ENCODE assay signal across 33 cellular contexts in genomic region chr1:226094451-226094850, GRCh38.
"Had no signal": no experiment of that assay in that cellular context is flagged by ENCODE, and none has a peak within 500 bp of the region (broad histone marks: within the 10 kb centered on the region; RNA-seq: fewer than 3 reads in every experiment).

No MANE protein-coding gene starts in this region.

- H3K4me3 ChIP-seq: ascending aorta, cardiac muscle cell, Peyer's patch, SJSA1 had no signal

- H3K9ac ChIP-seq: SK-N-SH had no signal

- H3K27me3 Mint-ChIP-seq: activated naive CD8-positive, alpha-beta T cell had no signal

- DNase-seq: activated CD4-positive, alpha-beta T cell treated with anti-CD3 and anti-CD28 coated beads, Interleukin-2, amount 10 ng/mL, durations not matched to agents 24 days and 14 days; activated CD4-positive, alpha-beta T cell treated with anti-CD3 and anti-CD28 coated beads, Interleukin-2, amount 50 U/mL, for 4 hours; activated CD8-positive, alpha-beta T cell treated with anti-CD3 and anti-CD28 coated beads for 36 hours; activated naive CD4-positive, alpha-beta T cell treated with anti-CD3 and anti-CD28 coated beads, Interleukin-2, amount 10 ng/mL, durations not matched to agents 7 days and 5 days; amygdala; IMR-90; Karpas-422; KBM-7; MV-4-11; NCI-H1092; NCI-H1417; NCI-H146; NCI-H187; NCI-H2029 treated with DMSO at 0.1 percent for 48 hours; NCI-H2107; NCI-H2171; NCI-H510A; NCI-H526; NCI-H748 treated with DMSO at 0.1 percent for 48 hours; NK-92 treated with Interleukin-12 subunit alpha and Interleukin-12 subunit beta, amount 100 ng/mL, for 24 hours; PC-3; RPMI8226; SHP77 treated with DMSO at 0.1 percent for 48 hours; SK-N-SH had no signal

- H3K27ac ChIP-seq: ascending aorta, cardiac muscle cell, Peyer's patch, SJSA1 had no signal

- H3K36me3 ChIP-seq: ascending aorta, cardiac muscle cell, Peyer's patch, SJSA1 had no signal

- H3K9me3 ChIP-seq: ascending aorta, Peyer's patch, SJSA1, SK-N-SH had no signal

- H3K4me1 ChIP-seq: ascending aorta, Peyer's patch had no signal

- ATAC-seq: activated CD8-positive, alpha-beta T cell treated with anti-CD3 and anti-CD28 coated beads for 36 hours; PC-3 had no signal

- H3K4me2 ChIP-seq: SK-N-SH had no signal

- H3K36me3 Mint-ChIP-seq: activated naive CD4-positive, alpha-beta T cell treated with anti-CD3 and anti-CD28 coated beads, Interleukin-2, amount 10 ng/mL, durations not matched to agents 7 days and 5 days had no signal

- H3K27ac Mint-ChIP-seq: activated CD4-positive, alpha-beta T cell treated with anti-CD3 and anti-CD28 coated beads, Interleukin-2, amount 10 ng/mL, durations not matched to agents 24 days and 14 days; activated CD8-positive, alpha-beta T cell treated with anti-CD3 and anti-CD28 coated beads for 36 hours; activated naive CD4-positive, alpha-beta T cell treated with anti-CD3 and anti-CD28 coated beads, Interleukin-2, amount 10 ng/mL, durations not matched to agents 7 days and 5 days; activated naive CD8-positive, alpha-beta T cell; activated T-cell treated with anti-CD3 and anti-CD28 coated beads, Interleukin-2, amount 50 U/mL, for 24 hours; activated T-helper 1 cell treated with anti-CD3 and anti-CD28 coated beads, Interleukin-12 subunit alpha, Interleukin-12 subunit beta, Interleukin-2, Interleukin-4 antibody, amounts not matched to agents 30 ng/mL and 10 ng/mL and 1 ng/mL, durations not matched to agents 14 hours and 24 hours and 36 hours; T-helper 1 cell treated with Interleukin-12 subunit alpha and Interleukin-12 subunit beta and Interleukin-4 antibody, amounts not matched to agents 30 μg/mL and 1 μg/mL, for 36 hours; T-helper 2 cell treated with Interferon-gamma antibody and Interleukin-4, amounts not matched to agents 5 μg/mL and 100 μg/mL, for 36 hours had no signal

- H3K4me3 Mint-ChIP-seq: activated CD4-positive, alpha-beta T cell treated with anti-CD3 and anti-CD28 coated beads, Interleukin-2, amount 10 ng/mL, durations not matched to agents 24 days and 14 days; activated CD8-positive, alpha-beta T cell treated with anti-CD3 and anti-CD28 coated beads for 36 hours; activated naive CD4-positive, alpha-beta T cell treated with anti-CD3 and anti-CD28 coated beads, Interleukin-2, amount 10 ng/mL, durations not matched to agents 7 days and 5 days; activated naive CD8-positive, alpha-beta T cell; activated T-cell treated with anti-CD3 and anti-CD28 coated beads, Interleukin-2, amount 50 U/mL, for 24 hours; activated T-helper 1 cell treated with anti-CD3 and anti-CD28 coated beads, Interleukin-12 subunit alpha, Interleukin-12 subunit beta, Interleukin-2, Interleukin-4 antibody, amounts not matched to agents 30 ng/mL and 10 ng/mL and 1 ng/mL, durations not matched to agents 14 hours and 24 hours and 36 hours; T-helper 1 cell treated with Interleukin-12 subunit alpha and Interleukin-12 subunit beta and Interleukin-4 antibody, amounts not matched to agents 30 μg/mL and 1 μg/mL, for 36 hours; T-helper 2 cell treated with Interferon-gamma antibody and Interleukin-4, amounts not matched to agents 5 μg/mL and 100 μg/mL, for 36 hours had no signal

- H3K4me1 Mint-ChIP-seq: activated naive CD4-positive, alpha-beta T cell treated with anti-CD3 and anti-CD28 coated beads, Interleukin-2, amount 10 ng/mL, durations not matched to agents 7 days and 5 days had no signal

- H3K27me3 ChIP-seq: ascending aorta, cardiac muscle cell, Peyer's patch, SJSA1 had no signal

- H3K9me3 Mint-ChIP-seq: activated CD4-positive, alpha-beta T cell treated with anti-CD3 and anti-CD28 coated beads, Interleukin-2, amount 10 ng/mL, durations not matched to agents 24 days and 14 days; activated CD8-positive, alpha-beta T cell treated with anti-CD3 and anti-CD28 coated beads for 36 hours; activated naive CD4-positive, alpha-beta T cell treated with anti-CD3 and anti-CD28 coated beads, Interleukin-2, amount 10 ng/mL, durations not matched to agents 7 days and 5 days; activated T-cell treated with anti-CD3 and anti-CD28 coated beads, Interleukin-2, amount 50 U/mL, for 24 hours; activated T-helper 1 cell treated with anti-CD3 and anti-CD28 coated beads, Interleukin-12 subunit alpha, Interleukin-12 subunit beta, Interleukin-2, Interleukin-4 antibody, amounts not matched to agents 30 ng/mL and 10 ng/mL and 1 ng/mL, durations not matched to agents 14 hours and 24 hours and 36 hours; T-helper 1 cell treated with Interleukin-12 subunit alpha and Interleukin-12 subunit beta and Interleukin-4 antibody, amounts not matched to agents 30 μg/mL and 1 μg/mL, for 36 hours; T-helper 2 cell treated with Interferon-gamma antibody and Interleukin-4, amounts not matched to agents 5 μg/mL and 100 μg/mL, for 36 hours had no signal
